Comparison of ENCODE assay signal across 16 cellular contexts in the genomic region with DNA sequence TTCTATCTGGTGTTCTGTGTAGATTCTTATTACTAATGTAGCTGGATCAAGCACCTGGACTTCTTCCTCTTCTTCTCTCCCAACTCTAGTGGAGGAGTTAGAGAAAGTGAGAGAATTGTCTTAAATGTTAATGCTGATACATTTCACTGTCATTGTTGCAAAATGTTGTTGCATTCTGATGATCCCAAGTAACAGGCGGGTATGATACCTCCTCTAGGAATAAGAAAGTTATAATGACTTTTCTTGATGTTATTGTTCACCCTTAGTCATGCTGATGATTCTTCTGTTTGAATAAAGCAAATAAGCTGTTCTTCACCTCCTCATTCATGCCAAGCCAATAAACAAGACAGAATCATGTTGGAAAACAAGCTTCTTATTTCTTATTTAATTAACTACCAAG. TPM values are rescaled to one million over a fixed set of nuclear protein-coding genes. Genes with fewer than 3 reads are reported as not detected.
A peak's percentile ranks its signal among the peaks of the same experiment; 100 is the strongest.
DNase-seq lines count a peak whose midpoint lies in the region; ATAC-seq, FAIRE-seq and TF ChIP-seq lines count a peak whose summit lies in the region.
"Had no signal": no experiment of that assay in that cellular context is flagged by ENCODE, and none has a peak within 500 bp of the region (broad histone marks: within the 10 kb centered on the region; RNA-seq: fewer than 3 reads in every experiment).

No MANE protein-coding gene starts in this region.

- intact Hi-C loops in heart left ventricle (cut with DNase I) = loop anchor here in 6 of 10 donors (10.0 kb wide), 3 partner anchors 57 to 207 kb away; no protein-coding TSS in a partner anchor
- intact Hi-C loops in left ventricle myocardium superior (cut with micrococcal nuclease) = loop anchor here (10.0 kb wide), 1 partner anchor 207 kb away; no protein-coding TSS in a partner anchor
- intact Hi-C loops in sigmoid colon (cut with DNase I) = loop anchor here (10.0 kb wide), 2 partner anchors 577 to 733 kb away; no protein-coding TSS in a partner anchor
- intact Hi-C loops in spleen (cut with DNase I; ENCODE audit: low total_unique reads) = no loop called here

- no peak for TF ChIP-seq EP300 in sigmoid colon (IDR thresholded peaks at IDR 0.05)

- H3K4me2 ChIP-seq in GM23338 = 0 out of 2 replicates have a peak overlapping the region, but pooled peaks have one; percentile 9
- H3K4me2 ChIP-seq: BLaER1 had no signal

- DNase-seq in heart left ventricle (no peak), left ventricle myocardium superior (no peak), GM23338 (ENCODE audit: low spot score) (no peak), bronchial epithelial cell (ENCODE audit: low read depth) (peak; percentile 7), sigmoid colon (no peak), spleen (no peak)
- DNase-seq: 8988T; AML-193; Caco-2; CD8-positive, alpha-beta memory T cell; DMS53; GF-D8; H7 had no signal

- no peaks in the 10 kb centered on the region for H3K36me3 Mint-ChIP-seq in GM23338 (ENCODE audit: low read depth)
- H3K36me3 Mint-ChIP-seq: CD8-positive, alpha-beta memory T cell had no signal

- H3K4me3 Mint-ChIP-seq in GM23338 = no peak overlapping the region
- H3K4me3 Mint-ChIP-seq: CD8-positive, alpha-beta memory T cell had no signal

- H3F3A ChIP-seq in GM23338 (replicated peaks; ENCODE audit: low read depth) = no peaks in the 10 kb centered on the region

- peaks cover 56% of the 10 kb centered on the region for H3K4me1 Mint-ChIP-seq in GM23338
- H3K4me1 Mint-ChIP-seq: CD8-positive, alpha-beta memory T cell had no signal

- no peaks in the 10 kb centered on the region for H4K20me1 ChIP-seq in GM23338 (replicated peaks; ENCODE audit: insufficient read depth)
- H4K20me1 ChIP-seq: BLaER1 had no signal

- H3K4me3 ChIP-seq in heart left ventricle (no peak overlapping the region), GM23338 (no peak overlapping the region), bronchial epithelial cell (ENCODE audit: low read depth, low read length) (no peak overlapping the region), sigmoid colon (no peak overlapping the region), spleen (no peak overlapping the region)
- H3K4me3 ChIP-seq: BLaER1 had no signal

- H2AFZ ChIP-seq in GM23338 = no peak overlapping the region

- peaks cover 0 to 37% (median 3%) of the 10 kb centered on the region in 12 donors for H3K4me1 ChIP-seq in heart left ventricle
- peaks cover 53% of the 10 kb centered on the region for H3K4me1 ChIP-seq in GM23338 (ENCODE audit: insufficient read depth)
- peaks cover 0 to 80% (median 43%) of the 10 kb centered on the region in 4 donors for H3K4me1 ChIP-seq in sigmoid colon
- no peaks in the 10 kb centered on the region for H3K4me1 ChIP-seq in spleen
- H3K4me1 ChIP-seq: BLaER1, Caco-2 had no signal

- H3K9me3 ChIP-seq in heart left ventricle = no peaks in the 10 kb centered on the region
- H3K9me3 ChIP-seq in sigmoid colon = no peaks in the 10 kb centered on the region
- no peaks in the 10 kb centered on the region for H3K9me3 ChIP-seq in spleen
- H3K9me3 ChIP-seq: BLaER1, Caco-2 had no signal

- H3K79me2 ChIP-seq in GM23338 (replicated peaks; ENCODE audit: insufficient read depth) = no peaks in the 10 kb centered on the region

- no peaks in the 10 kb centered on the region for H3K9me2 ChIP-seq in GM23338 (ENCODE audit: insufficient read depth)

- H3K36me3 ChIP-seq in heart left ventricle (no peaks in the 10 kb centered on the region), GM23338 (ENCODE audit: insufficient read depth) (no peaks in the 10 kb centered on the region), bronchial epithelial cell (ENCODE audit: control insufficient read depth, insufficient read depth, low read length) (no peaks in the 10 kb centered on the region), sigmoid colon (no peaks in the 10 kb centered on the region), spleen (no peaks in the 10 kb centered on the region)
- H3K36me3 ChIP-seq: BLaER1 had no signal

- 85 to 92% (median 90%) methylated on average over 1 of the region's 1 CpG for WGBS in heart left ventricle, 4 donors
- 72 to 87% methylated on average over 1 of the region's 1 CpG for WGBS in sigmoid colon, 2 donors
- 82 to 93% (median 86%) methylated on average over 1 of the region's 1 CpG for WGBS in spleen, 5 donors

- no peak for TF ChIP-seq POLR2A in heart left ventricle (IDR thresholded peaks at IDR 0.05)
- TF ChIP-seq POLR2A in sigmoid colon (IDR thresholded peaks at IDR 0.05) = no peak
- TF ChIP-seq POLR2A in spleen (IDR thresholded peaks at IDR 0.05) = no peak

- TF ChIP-seq CTCF in heart left ventricle (IDR thresholded peaks at IDR 0.05) (no peak), GM23338 (conservative IDR thresholded peaks at IDR 0.05; ENCODE audit: low read depth in 2 of 2) (no peak), bronchial epithelial cell (IDR thresholded peaks at IDR 0.05; ENCODE audit: insufficient read depth, low read length, severe bottlenecking) (no peak), sigmoid colon (IDR thresholded peaks at IDR 0.05) (no peak), spleen (IDR thresholded peaks at IDR 0.05 in 8 of 11, conservative IDR thresholded peaks at IDR 0.05 in 3 of 11) (no peak)

- peaks cover 11% of the 10 kb centered on the region for H3K27me3 Mint-ChIP-seq in GM23338 (ENCODE audit: insufficient read depth, low read depth, poor library complexity)
- H3K27me3 Mint-ChIP-seq: CD8-positive, alpha-beta memory T cell had no signal

- H3K27me3 ChIP-seq in heart left ventricle = no peaks in the 10 kb centered on the region
- peaks cover 18% of the 10 kb centered on the region for H3K27me3 ChIP-seq in GM23338 (ENCODE audit: insufficient read depth)
- no peaks in the 10 kb centered on the region for H3K27me3 ChIP-seq in bronchial epithelial cell (ENCODE audit: control insufficient read depth, insufficient read depth, low read length)
- no peaks in the 10 kb centered on the region for H3K27me3 ChIP-seq in sigmoid colon
- H3K27me3 ChIP-seq in spleen (replicated peaks in 1 of 7) = peaks cover 0 to 2% (median 0%) of the 10 kb centered on the region in 7 donors
- H3K27me3 ChIP-seq: BLaER1 had no signal

- FAIRE-seq in bronchial epithelial cell (lab: Jason Lieb, UNC) = no peak

- H3K27ac ChIP-seq in heart left ventricle (peak overlapping the region in 9 of 12 donors; percentile 3 to 75 (median 40)), GM23338 (ENCODE audit: low read depth) (no peak overlapping the region), sigmoid colon (peak overlapping the region in 3 of 4 donors; percentile 15 to 67 (median 47)), spleen (no peak overlapping the region)
- H3K27ac ChIP-seq: BLaER1 had no signal

- H3K9me3 Mint-ChIP-seq in GM23338 = no peaks in the 10 kb centered on the region

- no peak overlapping the region for H3K27ac Mint-ChIP-seq in GM23338
- H3K27ac Mint-ChIP-seq: CD8-positive, alpha-beta memory T cell had no signal

- ATAC-seq in heart left ventricle (no peak), left ventricle myocardium superior (no peak), GM23338 (no peak), HG02763 (IDR thresholded peaks at IDR 0.05; ENCODE audit: unreplicated experiment) (no peak)

TF ChIP-seq in GM23338, 12 proteins besides CTCF, POLR2A, EP300 and RAD21 (continues in another document):
- TF ChIP-seq EZH2phosphoT487 (IDR thresholded peaks at IDR 0.05; ENCODE audit: unreplicated experiment) = no peak
- no peak for TF ChIP-seq POLR2AphosphoS5 (IDR thresholded peaks at IDR 0.05; ENCODE audit: low read depth)

RNA-seq across cellular contexts. Expression of a gene that starts 9.1 kb away (rescaled TPM):
- 100 to 1,000 TPM in 1 of 9 donors, 10 to 100 TPM in 8; 25.3 to 124 (median 78.5) TPM for total RNA-seq in heart left ventricle
- polyA plus RNA-seq in heart left ventricle = 10 to 100 TPM; 22.2 to 25.9 TPM
- 89.0 TPM for total RNA-seq in left ventricle myocardium superior
- total RNA-seq in GM23338 (2014; rRNA removed; shearing (Covaris generic)) = 0.35 TPM in 2 replicates
- polyA plus RNA-seq in GM23338 (2016; fragmentation: Nextera tagmentation; extraction: Ambion mirVana) = 0.09 and 0.21 TPM in 2 replicates
- total RNA-seq in bronchial epithelial cell = 0.26 TPM in 1 of 2 replicates, not detected in the other
- total RNA-seq in sigmoid colon = 100 to 1,000 TPM in 2 of 4 donors, 10 to 100 TPM in 2; 94.8 to 121 (median 100) TPM
- 1 to 10 TPM in 1 of 3 donors, under 1 TPM in 1, not detected in 1; under 0.01 to 4.7 TPM for polyA plus RNA-seq in sigmoid colon
- total RNA-seq in spleen = under 1 TPM in 1 of 7 donors, not detected in 6; 0.13 TPM
- polyA plus RNA-seq in spleen = not detected
- total RNA-seq: Caco-2; CD8-positive, alpha-beta memory T cell; H7; HT1080 had no signal
- polyA plus RNA-seq: CD8-positive, alpha-beta memory T cell had no signal

Comparison
In these comparisons a context has a peak if more than half of its experiments do, and no peak if none do; other contexts are left out.
1. H3K27ac ChIP-seq: peak in heart left ventricle (9 of 12) and sigmoid colon (3 of 4); none in GM23338 (single experiment) and spleen (0 of 8).
2. RNA of a gene that starts 9.1 kb away (total RNA-seq): 94.8 to 121 TPM in sigmoid colon, 89.0 TPM in left ventricle myocardium superior (single experiment) and 25.3 to 124 TPM in heart left ventricle; 0.35 TPM in GM23338, 0.26 TPM in bronchial epithelial cell and 0.13 TPM in spleen; every median in the first group is over 10 times any median in the second.